28 cellular contexts compared by ENCODE assay signal in the genomic region with DNA sequence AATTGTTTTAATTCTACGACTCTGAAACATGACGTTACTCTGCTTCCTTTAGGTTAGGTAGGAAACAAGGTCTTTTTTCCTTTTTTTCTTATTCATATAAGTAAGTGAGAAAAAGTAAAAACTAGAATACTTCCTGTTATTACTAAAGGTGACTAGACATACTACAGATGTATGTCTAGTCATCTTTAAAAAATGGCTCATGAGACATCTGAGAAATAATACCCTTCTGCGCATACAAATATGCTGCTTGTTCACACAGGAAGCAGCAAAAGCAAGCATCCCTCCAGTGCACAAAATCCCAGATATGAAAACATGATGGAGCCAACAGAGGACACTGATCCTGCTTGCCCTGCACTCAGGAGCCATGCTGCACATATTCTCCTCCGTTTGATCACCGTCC.
"Had no signal": no experiment of that assay in that cellular context is flagged by ENCODE, and none has a peak within 500 bp of the region (broad histone marks: within the 10 kb centered on the region; RNA-seq: fewer than 3 reads in every experiment).

No MANE protein-coding gene starts in this region.

- H3K4me1 ChIP-seq: breast epithelium, Peyer's patch had no signal

- ATAC-seq: activated T-cell treated with anti-CD3 and anti-CD28 coated beads, Interleukin-2, amount 50 U/mL, for 4 hours; activated T-helper 17 cell treated with anti-CD3 and anti-CD28 coated beads, Interleukin-2, amount 50 U/mL, for 72 hours; T-cell had no signal

- H3K27me3 ChIP-seq: breast epithelium, Peyer's patch, SJSA1 had no signal

- H3K27ac ChIP-seq: breast epithelium, Peyer's patch, SJSA1 had no signal

- H3K9me3 ChIP-seq: breast epithelium, Peyer's patch, SJSA1 had no signal

- DNase-seq: activated B cell treated with CpG ODN at 0.5 μM for 24 hours; activated CD4-positive, alpha-beta T cell treated with anti-CD3 and anti-CD28 coated beads for 1 hour; activated CD4-positive, alpha-beta T cell treated with anti-CD3 and anti-CD28 coated beads, Interleukin-2, amount 10 ng/mL, durations not matched to agents 24 days and 14 days; activated CD4-positive, alpha-beta T cell treated with anti-CD3 and anti-CD28 coated beads, Interleukin-2, amount 50 U/mL, for 48 hours; activated CD8-positive, alpha-beta memory T cell treated with anti-CD3 and anti-CD28 coated beads for 24 hours; activated gamma-delta T cell; activated naive CD4-positive, alpha-beta T cell treated with anti-CD3 and anti-CD28 coated beads, Interleukin-2, amount 10 ng/mL, durations not matched to agents 7 days and 5 days; activated naive CD8-positive, alpha-beta T cell treated with anti-CD3 and anti-CD28 coated beads for 36 hours; activated T-cell treated with anti-CD3 and anti-CD28 coated beads, Interleukin-2, amount 50 U/mL, for 4 hours; aorta; central memory CD4-positive, alpha-beta T cell; KG1; NCI-H1092; NCI-H1417; NCI-H2029; NCI-H2107; NCI-H2171 treated with DMSO at 0.1 percent for 48 hours; NCI-H345; NCI-H510A; NCI-H526 treated with DMSO at 0.1 percent for 48 hours; Peyer's patch; SHP77; T-cell; T-helper 2 cell; T1000 had no signal

- H3K4me3 ChIP-seq: breast epithelium, Peyer's patch, SJSA1 had no signal

- H3K36me3 ChIP-seq: breast epithelium, Peyer's patch, SJSA1 had no signal
